Comparison of ENCODE assay signal across 33 cellular contexts in the genomic region with DNA sequence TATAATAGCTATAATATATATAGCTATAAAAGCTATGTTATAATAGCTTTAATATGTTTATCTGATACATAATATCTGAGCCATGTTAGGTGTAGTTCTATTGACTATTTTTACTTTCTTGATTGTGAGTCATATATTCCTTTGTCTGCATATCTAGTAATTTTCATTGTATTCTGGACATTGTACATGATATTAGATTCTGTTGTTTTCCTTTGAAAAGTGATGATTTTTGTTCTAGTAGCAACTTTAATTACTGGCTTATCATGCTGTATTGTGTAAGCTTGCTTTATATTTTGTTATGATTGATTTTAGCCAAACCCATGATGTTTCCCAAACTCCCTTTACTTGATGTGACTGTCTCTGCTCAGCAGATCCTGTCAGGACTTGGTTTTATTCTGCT.
"Had no signal": no experiment of that assay in that cellular context is flagged by ENCODE, and none has a peak within 500 bp of the region (broad histone marks: within the 10 kb centered on the region; RNA-seq: fewer than 3 reads in every experiment).

No MANE protein-coding gene starts in this region.

- H3K4me1 ChIP-seq: adrenal gland, ascending aorta, body of pancreas, breast epithelium had no signal

- H3K4me3 ChIP-seq: adrenal gland, ascending aorta, body of pancreas, breast epithelium, cardiac muscle cell had no signal

- FAIRE-seq: bronchial epithelial cell had no signal

- DNase-seq: activated effector memory CD4-positive, alpha-beta T cell treated with anti-CD3 and anti-CD28 coated beads, Interleukin-2, amount 50 U/mL, for 16 hours; activated effector memory CD4-positive, alpha-beta T cell treated with Interleukin-2 at 50 U/mL for 16 hours; activated gamma-delta T cell; activated gamma-delta T cell treated with Interleukin-2 at 50 U/mL for 16 hours; activated naive CD4-positive, alpha-beta T cell; activated naive CD4-positive, alpha-beta T cell treated with anti-CD3 and anti-CD28 coated beads for 36 hours; activated naive CD4-positive, alpha-beta T cell treated with anti-CD3 and anti-CD28 coated beads, Interleukin-2, amount 10 ng/mL, durations not matched to agents 7 days and 5 days; activated naive CD4-positive, alpha-beta T cell treated with anti-CD3 and anti-CD28 coated beads, Interleukin-2, amount 50 U/mL, for 16 hours; activated naive CD4-positive, alpha-beta T cell treated with Interleukin-2 at 50 U/mL for 16 hours; activated naive CD8-positive, alpha-beta T cell treated with anti-CD3 and anti-CD28 coated beads for 36 hours; activated naive CD8-positive, alpha-beta T cell treated with anti-CD3 and anti-CD28 coated beads, Interleukin-2, amount 10 ng/mL, durations not matched to agents 7 days and 5 days; activated naive CD8-positive, alpha-beta T cell treated with anti-CD3 and anti-CD28 coated beads, Interleukin-2, amount 50 U/mL, for 24 hours; activated T-cell treated with anti-CD3 and anti-CD28 coated beads, Interleukin-2, amount 50 U/mL, for 1 hour; activated T-cell treated with anti-CD3 and anti-CD28 coated beads, Interleukin-2, amount 50 U/mL, for 24 hours; activated T-cell treated with anti-CD3 and anti-CD28 coated beads, Interleukin-2, amount 50 U/mL, for 4 hours; activated T-cell treated with anti-CD3 and anti-CD28 coated beads, Interleukin-2, amount 50 U/mL, for 48 hours; activated T-cell treated with anti-CD3 and anti-CD28 coated beads, Interleukin-2, amount 50 U/mL, for 72 hours; adrenal gland; amniotic stem cell; amygdala; anterior cingulate cortex; aorta; body of pancreas; brain microvascular endothelial cell; caudate nucleus; central memory CD4-positive, alpha-beta T cell; cerebellar nuclear complex had no signal

- H3K36me3 ChIP-seq: adrenal gland, ascending aorta, brain microvascular endothelial cell, breast epithelium, cardiac muscle cell had no signal

- H3K27ac ChIP-seq: adrenal gland, ascending aorta, body of pancreas, brain microvascular endothelial cell, breast epithelium, cardiac muscle cell had no signal

- ATAC-seq: activated naive CD4-positive, alpha-beta T cell treated with anti-CD3 and anti-CD28 coated beads, Interleukin-2, amount 50 U/mL, for 72 hours; activated naive CD8-positive, alpha-beta T cell treated with anti-CD3 and anti-CD28 coated beads, Interleukin-2, amount 50 U/mL, for 24 hours; activated T-cell treated with anti-CD3 and anti-CD28 coated beads, Interleukin-2, amount 50 U/mL, for 4 hours; activated T-cell treated with anti-CD3 and anti-CD28 coated beads, Interleukin-2, amount 50 U/mL, for 72 hours; activated T-helper 17 cell treated with anti-CD3 and anti-CD28 coated beads, Interleukin-2, amount 50 U/mL, for 72 hours; body of pancreas had no signal

- H3K27me3 ChIP-seq: adrenal gland, ascending aorta, body of pancreas, brain microvascular endothelial cell, breast epithelium, cardiac muscle cell had no signal
